ENCODE assay signal across 8 cellular contexts in genomic region chr7:120792091-120792860, GRCh38.
DNase-seq lines count a peak whose midpoint lies in the region; ATAC-seq, FAIRE-seq and TF ChIP-seq lines count a peak whose summit lies in the region.

No MANE protein-coding gene starts in this region.

- TF ChIP-seq POLR2A in GM12892 (IDR thresholded peaks at IDR 0.05; ENCODE audit: low read depth, low read length): no peak

- ATAC-seq in HG02798 (IDR thresholded peaks at IDR 0.05; ENCODE audit: poor library complexity, unreplicated experiment) (peak; percentile 95), left lobe of liver (peak; percentile 99)
- ATAC-seq in activated CD4-positive, CD25-positive, alpha-beta regulatory T cell treated with anti-CD3 and anti-CD28 coated beads, Interleukin-2, amount 50 U/mL, for 24 hours: peak; percentile 49 to 51

- FAIRE-seq in GM12892 (lab: Jason Lieb, UNC): peak; percentile 94

- DNase-seq in 8988T: peak; percentile 14
- peak; percentile 22 for DNase-seq in GM12892 (ENCODE audit: insufficient read length)
- DNase-seq in NCI-H146 treated with DMSO at 0.1 percent for 48 hours (lab: John Stamatoyannopoulos, UW; ENCODE audit: unreplicated experiment): peak; percentile 33
- DNase-seq in cerebellar cortex (ENCODE audit: low spot score): peak; percentile 50
- DNase-seq in left lobe of liver (ENCODE audit: low spot score): peak; percentile 73
- DNase-seq in stimulated activated CD4-positive, alpha-beta T cell treated with anti-CD3 and anti-CD28 coated beads, Interleukin-4, amount 100 ng/mL, for 48 hours (ENCODE audit: low read depth in 2 of 2): peak; percentile 56 to 57

Comparison
In these comparisons a context has a peak if more than half of its experiments do, and no peak if none do; other contexts are left out.
1. Peak in every context shown above with its lines: DNase-seq and ATAC-seq.
2. DNase-seq: peak in every context shown above with its lines; median percentile 73 in left lobe of liver; 56 in stimulated activated CD4-positive, alpha-beta T cell treated with anti-CD3 and anti-CD28 coated beads, Interleukin-4, amount 100 ng/mL, for 48 hours; 50 in cerebellar cortex; 33 in NCI-H146 treated with DMSO at 0.1 percent for 48 hours; 22 in GM12892; 14 in 8988T.